ENCODE assay signal across 19 cellular contexts in genomic region chr5:90099099-90099498, GRCh38.
A peak's percentile ranks its signal among the peaks of the same experiment; 100 is the strongest.
DNase-seq lines count a peak whose midpoint lies in the region; ATAC-seq and TF ChIP-seq lines count a peak whose summit lies in the region.
"Had no signal": no experiment of that assay in that cellular context is flagged by ENCODE, and none has a peak within 500 bp of the region (broad histone marks: within the 10 kb centered on the region; RNA-seq: fewer than 3 reads in every experiment).

No MANE protein-coding gene starts in this region.

- H2BK15ac ChIP-seq in mesendoderm (replicated peaks; ENCODE audit: low read depth): no peak overlapping the region

- H3K27me3 Mint-ChIP-seq in Calu3 (ENCODE audit: unreplicated experiment): no peaks in the 10 kb centered on the region
- H3K27me3 Mint-ChIP-seq: CD4-positive, CD25-positive, alpha-beta regulatory T cell had no signal

- H3K4ac ChIP-seq in mesendoderm (ENCODE audit: low read depth, low read length): no peak overlapping the region

- TF ChIP-seq POLR2A in HCT116 (IDR thresholded peaks at IDR 0.05; ENCODE audit: borderline replicate concordance, extremely low read depth, insufficient read depth, insufficient read length) (no peak), uterus (IDR thresholded peaks at IDR 0.05) (no peak)

- BruUV-seq in HCT116 (replicated peaks; lab: Mats Ljungman, UMichigan) (no TSS peak), Calu3 (replicated peaks; lab: Mats Ljungman, UMichigan) (no TSS peak)

- no peak for TF ChIP-seq CTCF in HCT116 (IDR thresholded peaks at IDR 0.05 in 2 of 3, conservative IDR thresholded peaks at IDR 0.05 in 1 of 3; ENCODE audit: borderline replicate concordance in 1 of 3, insufficient read depth in 1 of 3, low read depth in 2 of 3, low read length in 2 of 3)
- no peak for TF ChIP-seq CTCF in epithelial cell of esophagus (IDR thresholded peaks at IDR 0.05; ENCODE audit: insufficient read depth, low read depth, low read length, missing control alignments)
- no peak for TF ChIP-seq CTCF in uterus (IDR thresholded peaks at IDR 0.05)
- no peak for TF ChIP-seq CTCF in Calu3 (IDR thresholded peaks at IDR 0.05; ENCODE audit: unreplicated experiment)

- ATAC-seq in HCT116 (no peak), HG02970 (IDR thresholded peaks at IDR 0.05; ENCODE audit: low FRiP score, unreplicated experiment) (no peak)
- ATAC-seq: GM12878, Right ventricle myocardium inferior had no signal

- peaks cover 12 to 26% of the 10 kb centered on the region in 2 experiments for H3K4me1 ChIP-seq in HCT116 (ENCODE audit: control insufficient read depth in 1 of 2, insufficient read depth in 2 of 2, low read length in 2 of 2)
- H3K4me1 ChIP-seq in mesendoderm (ENCODE audit: control insufficient read depth, low read depth, low read length): peaks cover 3% of the 10 kb centered on the region
- H3K4me1 ChIP-seq in uterus: no peaks in the 10 kb centered on the region

- H4K5ac ChIP-seq in mesendoderm (ENCODE audit: low read length): no peak overlapping the region

- no peak overlapping the region for H3K18ac ChIP-seq in mesendoderm (ENCODE audit: low read length)

- H3K79me2 ChIP-seq in HCT116 (ENCODE audit: insufficient read depth, low read length) (no peaks in the 10 kb centered on the region), mesendoderm (ENCODE audit: control insufficient read depth, insufficient read depth, low read length) (no peaks in the 10 kb centered on the region)

- H3K9me3 ChIP-seq in HCT116 (ENCODE audit: control insufficient read depth in 1 of 2, insufficient read depth in 1 of 2, low read depth in 1 of 2, low read length in 2 of 2): no peaks in the 10 kb centered on the region
- no peaks in the 10 kb centered on the region for H3K9me3 ChIP-seq in uterus
- H3K9me3 ChIP-seq: SJSA1 had no signal

- H3K4me2 ChIP-seq in HCT116 (ENCODE audit: low read length) (no peak overlapping the region), mesendoderm (ENCODE audit: low read length) (no peak overlapping the region)

- no peaks in the 10 kb centered on the region for H3K9me3 Mint-ChIP-seq in Calu3 (ENCODE audit: low read depth, unreplicated experiment)

- no peaks in the 10 kb centered on the region for H3K79me1 ChIP-seq in mesendoderm (ENCODE audit: low read length)

- no peaks in the 10 kb centered on the region for H3K9me2 ChIP-seq in HCT116 (ENCODE audit: insufficient read depth)

- no peaks in the 10 kb centered on the region for H3K36me3 Mint-ChIP-seq in Calu3 (ENCODE audit: insufficient read depth, unreplicated experiment)
- H3K36me3 Mint-ChIP-seq: CD4-positive, CD25-positive, alpha-beta regulatory T cell had no signal

- no peak overlapping the region for H2AK5ac ChIP-seq in mesendoderm (ENCODE audit: low read length)

- intact Hi-C loops in HCT116 (cut with micrococcal nuclease): no loop called here
- intact Hi-C loops in uterus (cut with DNase I; ENCODE audit: low total_unique reads): no loop called here
- intact Hi-C loops in Calu3 (cut with micrococcal nuclease; ENCODE audit: unreplicated experiment): no loop called here

- RAD21 ChIA-PET in HCT116 (lab: Charles Lee; ENCODE audit: low non-redundant PET in 1 of 2, low total read pairs in 2 of 2, uncharacterized antibody in 2 of 2, unreplicated experiment in 2 of 2): no interaction called here

- H3K27ac Mint-ChIP-seq in Calu3 (ENCODE audit: unreplicated experiment): no peak overlapping the region
- H3K27ac Mint-ChIP-seq: CD4-positive, CD25-positive, alpha-beta regulatory T cell; HFFc6 had no signal

- POLR2A ChIA-PET in HCT116 (lab: Charles Lee): no interaction called here

- H2AFZ ChIP-seq in HCT116 (ENCODE audit: low read depth, low read length, poor library complexity, severe bottlenecking): peak overlapping the region; percentile 52

- DNase-seq in HCT116 (ENCODE audit: low read depth, low spot score) (no peak), amniotic epithelial cell (ENCODE audit: low read depth) (peak; percentile 72), epithelial cell of esophagus (ENCODE audit: low read depth) (peak; percentile 29), mesendoderm (peak; percentile 9), uterus (no peak), Calu3 (no peak)
- no peak for DNase-seq in stimulated activated naive CD4-positive, alpha-beta T cell (lab: John Stamatoyannopoulos, UW)
- DNase-seq: CD4-positive, CD25-positive, alpha-beta regulatory T cell; DND-41; HFFc6; Karpas-422; NCI-H1417 treated with DMSO at 0.1 percent for 48 hours; NCI-H187; NCI-H446 treated with DMSO at 0.1 percent for 48 hours; NCI-H526 treated with DMSO at 0.1 percent for 48 hours had no signal

- H3K27me3 ChIP-seq in HCT116 (ENCODE audit: insufficient read depth, low read length): no peaks in the 10 kb centered on the region
- H3K27me3 ChIP-seq in mesendoderm (ENCODE audit: insufficient read depth, low read length, poor library complexity): no peaks in the 10 kb centered on the region
- no peaks in the 10 kb centered on the region for H3K27me3 ChIP-seq in uterus
- H3K27me3 ChIP-seq: SJSA1 had no signal

- no peak overlapping the region for H3K23ac ChIP-seq in mesendoderm (ENCODE audit: low read length)

- no peak overlapping the region for H3K56ac ChIP-seq in mesendoderm (ENCODE audit: low read length)

- H3K4me3 Mint-ChIP-seq in Calu3 (ENCODE audit: low read depth, unreplicated experiment): no peak overlapping the region
- H3K4me3 Mint-ChIP-seq: CD4-positive, CD25-positive, alpha-beta regulatory T cell; HFFc6 had no signal

- H2BK5ac ChIP-seq in mesendoderm (ENCODE audit: low read length): no peak overlapping the region

- H4K20me1 ChIP-seq in HCT116 (ENCODE audit: insufficient read depth): no peaks in the 10 kb centered on the region

- H3K27ac ChIP-seq in HCT116 (ENCODE audit: low read depth, low read length) (no peak overlapping the region), mesendoderm (ENCODE audit: low read depth, low read length) (no peak overlapping the region), uterus (no peak overlapping the region)
- H3K27ac ChIP-seq: SJSA1 had no signal

- CTCF ChIA-PET in HCT116 (lab: Charles Lee) (no interaction called here), Calu3 (lab: Charles Lee) (interaction anchor here (0.6 kb wide), 1 partner anchor 1028 kb away, joined by 3 read pairs; no protein-coding TSS in a partner anchor)

- H2BK120ac ChIP-seq in mesendoderm (ENCODE audit: low read depth, low read length): no peak overlapping the region

- H3K36me3 ChIP-seq in HCT116 (ENCODE audit: control insufficient read depth in 1 of 2, insufficient read depth in 2 of 2, low read length in 2 of 2) (no peaks in the 10 kb centered on the region), mesendoderm (ENCODE audit: control insufficient read depth, insufficient read depth, low read length) (no peaks in the 10 kb centered on the region), uterus (no peaks in the 10 kb centered on the region)
- H3K36me3 ChIP-seq: SJSA1 had no signal

- no peak for TF ChIP-seq RAD21 in HCT116 (IDR thresholded peaks at IDR 0.05; ENCODE audit: low read depth)

- no peak overlapping the region for H4K8ac ChIP-seq in mesendoderm (ENCODE audit: low read depth, low read length)

- no peak overlapping the region for H3K4me3 ChIP-seq in HCT116 (replicated peaks in 1 of 2; ENCODE audit: low read depth in 1 of 2, low read length in 2 of 2)
- H3K4me3 ChIP-seq in epithelial cell of esophagus (ENCODE audit: low read length): no peak overlapping the region
- no peak overlapping the region for H3K4me3 ChIP-seq in mesendoderm (ENCODE audit: low read length)
- no peak overlapping the region for H3K4me3 ChIP-seq in uterus
- H3K4me3 ChIP-seq: GM12878, SJSA1 had no signal

- H3K9ac ChIP-seq in HCT116 (ENCODE audit: low read length): no peak overlapping the region
- H3K9ac ChIP-seq in mesendoderm (ENCODE audit: low read length): no peak overlapping the region

- peaks cover 25% of the 10 kb centered on the region for H3K4me1 Mint-ChIP-seq in Calu3 (ENCODE audit: low read depth, unreplicated experiment)
- H3K4me1 Mint-ChIP-seq: CD4-positive, CD25-positive, alpha-beta regulatory T cell had no signal

TF ChIP-seq in HCT116, 20 proteins besides CTCF, POLR2A, EP300 and RAD21:
- TF ChIP-seq ZNF274 (IDR thresholded peaks at IDR 0.05; ENCODE audit: low read depth, low read length) (no peak), MAX (IDR thresholded peaks at IDR 0.05) (no peak), TCF7L2 (IDR thresholded peaks at IDR 0.05; ENCODE audit: borderline replicate concordance, extremely low read depth, insufficient read depth, insufficient read length) (no peak), ELF1 (IDR thresholded peaks at IDR 0.05; ENCODE audit: borderline replicate concordance, low read depth) (no peak), EZH2phosphoT487 (IDR thresholded peaks at IDR 0.05; ENCODE audit: borderline replicate concordance) (no peak), CEBPB (IDR thresholded peaks at IDR 0.05; ENCODE audit: low read depth) (no peak), ZFX (IDR thresholded peaks at IDR 0.05) (no peak), FOSL1 (IDR thresholded peaks at IDR 0.05; ENCODE audit: low read depth) (no peak), JUND (IDR thresholded peaks at IDR 0.05) (no peak), CBX3 (IDR thresholded peaks at IDR 0.05; ENCODE audit: low read depth) (no peak), YY1 (IDR thresholded peaks at IDR 0.05; ENCODE audit: extremely low read depth, insufficient replicate concordance, low read depth, low read length) (no peak), SP1 (IDR thresholded peaks at IDR 0.05; ENCODE audit: low read depth) (no peak), EZH2 (IDR thresholded peaks at IDR 0.05) (no peak)

Comparison
In these comparisons a context has a peak if more than half of its experiments do, and no peak if none do; other contexts are left out.
1. DNase-seq: peak in amniotic epithelial cell (single experiment), epithelial cell of esophagus (single experiment) and mesendoderm (single experiment); none in HCT116 (single experiment), stimulated activated naive CD4-positive, alpha-beta T cell (0 of 6), uterus (0 of 2) and Calu3 (single experiment).